In the genomic region with DNA sequence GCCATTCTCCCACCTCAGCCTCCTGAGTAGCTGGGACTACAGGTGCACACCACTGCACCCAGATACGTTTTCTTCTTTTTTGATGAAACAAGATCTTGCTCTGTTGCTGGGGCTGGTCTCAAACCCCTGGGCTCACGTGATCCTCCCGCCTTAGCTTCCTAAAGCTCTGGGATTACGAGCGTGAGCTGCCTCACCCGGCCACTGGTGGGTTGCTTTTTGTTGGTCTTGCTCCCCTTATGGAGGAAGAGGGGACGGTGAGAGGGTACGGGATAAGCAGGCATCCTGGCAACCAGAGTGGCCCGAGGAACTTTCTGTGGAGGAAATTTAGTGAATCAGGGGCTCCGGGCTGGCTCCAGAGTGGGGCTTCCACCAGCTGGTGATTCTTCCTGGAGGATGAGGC, we compare ENCODE assay signal across 24 cellular contexts.
"Had no signal": no experiment of that assay in that cellular context is flagged by ENCODE, and none has a peak within 500 bp of the region (broad histone marks: within the 10 kb centered on the region; RNA-seq: fewer than 3 reads in every experiment).

No MANE protein-coding gene starts in this region.

- H3K4me3 ChIP-seq: body of pancreas, heart right ventricle, lung, SJCRH30, skin epidermis had no signal

- H3K9me3 ChIP-seq: body of pancreas had no signal

- FAIRE-seq: endothelial cell of umbilical vein, TTC549 had no signal

- H3K27me3 ChIP-seq: body of pancreas, foreskin keratinocyte, heart right ventricle, SJCRH30 had no signal

- H3K4me1 ChIP-seq: body of pancreas, foreskin keratinocyte, SJCRH30 had no signal

- H3K27ac ChIP-seq: body of pancreas, foreskin keratinocyte, heart right ventricle, SJCRH30, skin epidermis had no signal

- H3K4me3 Mint-ChIP-seq: activated T-helper 17 cell treated with anti-CD3 and anti-CD28 coated beads, Interleukin-2, amount 50 U/mL, for 72 hours; naive thymus-derived CD4-positive, alpha-beta T cell had no signal

- DNase-seq: activated CD4-positive, alpha-beta T cell treated with anti-CD3 and anti-CD28 coated beads, Interleukin-2, amount 50 U/mL, for 1 hour; activated CD4-positive, CD25-positive, alpha-beta regulatory T cell; activated CD8-positive, alpha-beta memory T cell treated with anti-CD3 and anti-CD28 coated beads for 24 hours; activated T-cell treated with anti-CD3 and anti-CD28 coated beads for 4 hours; amniotic stem cell; central memory CD4-positive, alpha-beta T cell; cortex of kidney; effector CD4-positive, alpha-beta T cell; foreskin keratinocyte; heart right ventricle; retina; SJCRH30; stimulated activated CD4-positive, alpha-beta T cell treated with anti-CD3 and anti-CD28 coated beads, Interleukin-4, amount 100 ng/mL, for 4 hours; stimulated activated CD8-positive, alpha-beta memory T cell treated with anti-CD3 and anti-CD28 coated beads, Interleukin-4, amount 100 ng/mL, for 48 hours; stimulated activated naive CD8-positive, alpha-beta T cell treated with anti-CD3 and anti-CD28 coated beads, Interleukin-15, Interleukin-2, amounts not matched to agents 100 U/mL and 50 U/mL, for 24 hours had no signal

- H3K27ac Mint-ChIP-seq: activated T-helper 17 cell treated with anti-CD3 and anti-CD28 coated beads, Interleukin-2, amount 50 U/mL, for 72 hours had no signal

- ATAC-seq: activated naive CD4-positive, alpha-beta T cell treated with anti-CD3 and anti-CD28 coated beads, Interleukin-2, amount 50 U/mL, for 72 hours; activated T-helper 17 cell treated with anti-CD3 and anti-CD28 coated beads, Interleukin-2, amount 50 U/mL, for 72 hours; body of pancreas; foreskin keratinocyte; heart right ventricle; left cardiac atrium; naive thymus-derived CD4-positive, alpha-beta T cell; stimulated activated naive CD8-positive, alpha-beta T cell treated with anti-CD3 and anti-CD28 coated beads, Interleukin-15, Interleukin-2, amounts not matched to agents 100 U/mL and 50 U/mL, for 24 hours had no signal

- H3K27me3 Mint-ChIP-seq: activated T-helper 17 cell treated with anti-CD3 and anti-CD28 coated beads, Interleukin-2, amount 50 U/mL, for 72 hours; naive thymus-derived CD4-positive, alpha-beta T cell had no signal
